ENCODE assay signal across 10 cellular contexts in the genomic region with DNA sequence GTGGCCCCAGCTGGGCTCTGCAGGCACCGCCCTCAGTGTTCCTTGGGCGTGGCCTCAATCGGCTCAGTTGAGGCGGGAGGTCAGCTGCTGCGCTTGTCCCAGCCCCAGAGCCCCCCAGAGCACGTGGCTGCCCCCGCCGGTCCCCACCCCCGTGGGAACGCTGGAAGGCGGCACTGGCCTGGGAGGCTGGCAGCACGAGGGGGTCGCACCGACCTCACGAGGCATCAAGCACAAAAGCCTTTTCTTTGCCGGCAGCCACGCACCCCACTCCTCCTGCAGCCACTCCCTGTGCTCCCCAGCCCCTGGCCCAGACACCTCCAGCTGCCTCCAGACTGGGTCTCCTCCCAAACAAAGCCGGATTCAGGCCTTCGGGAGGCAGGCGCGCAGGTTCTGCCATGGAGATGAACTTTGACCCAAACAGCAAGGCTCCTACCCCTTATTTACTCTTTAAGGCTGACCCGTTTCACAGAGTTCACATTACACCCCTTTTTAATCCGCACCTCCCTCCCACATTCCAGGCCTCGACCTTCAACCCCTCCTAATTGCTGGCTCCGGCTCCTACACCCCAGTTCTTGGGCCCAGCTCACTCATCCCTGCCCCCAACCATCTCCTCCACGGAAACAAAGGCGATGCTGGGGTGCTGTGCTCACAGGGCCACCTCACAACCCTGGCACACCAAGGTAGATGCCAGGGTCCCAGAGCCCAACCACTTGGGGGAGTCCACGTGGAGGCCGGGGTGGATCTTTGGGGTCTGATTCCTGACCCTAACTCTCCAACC.
DNase-seq lines count a peak whose midpoint lies in the region; ATAC-seq, FAIRE-seq and TF ChIP-seq lines count a peak whose summit lies in the region.
"Had no signal": no experiment of that assay in that cellular context is flagged by ENCODE, and none has a peak within 500 bp of the region (broad histone marks: within the 10 kb centered on the region; RNA-seq: fewer than 3 reads in every experiment).

No MANE protein-coding gene starts in this region.

- peaks cover 66% of the 10 kb centered on the region for H3K4me1 Mint-ChIP-seq in neural progenitor cell

- H3K36me3 ChIP-seq in heart left ventricle (peaks cover 0 to 25% (median 0%) of the 10 kb centered on the region in 9 donors), neural progenitor cell (no peaks in the 10 kb centered on the region), vagina (no peaks in the 10 kb centered on the region)

- intact Hi-C loops in heart left ventricle (cut with DNase I), result loop anchor here in 1 of 10 donors (2.0 kb wide), 1 partner anchor 115 kb away; a partner anchor contains a TSS
- intact Hi-C loops in left cardiac atrium (cut with DNase I), result no loop called here
- intact Hi-C loops in vagina (cut with DNase I), result no loop called here

- peaks cover 29% of the 10 kb centered on the region for H3F3A ChIP-seq in neural progenitor cell (ENCODE audit: low read depth)

- H3K9me3 ChIP-seq in heart left ventricle (no peaks in the 10 kb centered on the region), neural progenitor cell (ENCODE audit: low read depth) (no peaks in the 10 kb centered on the region), vagina (no peaks in the 10 kb centered on the region)

- H3K4me1 ChIP-seq in heart left ventricle (peaks cover 14 to 91% (median 68%) of the 10 kb centered on the region in 12 donors), neural progenitor cell (peaks cover 41% of the 10 kb centered on the region), vagina (peaks cover 57% of the 10 kb centered on the region)

- no peak overlapping the region for H3K9ac ChIP-seq in neural progenitor cell

- no peak for TF ChIP-seq POLR2A in heart left ventricle (IDR thresholded peaks at IDR 0.05)
- no peak for TF ChIP-seq POLR2A in vagina (IDR thresholded peaks at IDR 0.05)
- no peak for TF ChIP-seq POLR2A in GM12891 (IDR thresholded peaks at IDR 0.05; ENCODE audit: low read depth, low read length)

- H3K27me3 ChIP-seq in heart left ventricle, result no peaks in the 10 kb centered on the region
- no peaks in the 10 kb centered on the region for H3K27me3 ChIP-seq in neural progenitor cell
- H3K27me3 ChIP-seq in vagina, result no peaks in the 10 kb centered on the region

- TF ChIP-seq CTCF in heart left ventricle (IDR thresholded peaks at IDR 0.05) (no peak), fibroblast of villous mesenchyme (IDR thresholded peaks at IDR 0.05; ENCODE audit: insufficient read depth, low read depth, low read length) (no peak), neural progenitor cell (IDR thresholded peaks at IDR 0.05) (no peak), vagina (IDR thresholded peaks at IDR 0.05) (no peak)

- peaks cover 15% of the 10 kb centered on the region for H3K36me3 Mint-ChIP-seq in neural progenitor cell

- H3K4me2 ChIP-seq in neural progenitor cell, result peak overlapping the region; percentile 30

- no peak for FAIRE-seq in GM12891 (lab: Jason Lieb, UNC)

- H3K27ac Mint-ChIP-seq in neural progenitor cell, result peak overlapping the region; percentile 93

- peak overlapping the region; percentile 68 for H3K4me3 Mint-ChIP-seq in neural progenitor cell

- peak overlapping the region in 11 of 12 donors; percentile 51 to 95 (median 82) for H3K27ac ChIP-seq in heart left ventricle
- H3K27ac ChIP-seq in neural progenitor cell, result peak overlapping the region; percentile 68
- H3K27ac ChIP-seq in vagina, result peak overlapping the region; percentile 90

- no peak overlapping the region for H2AFZ ChIP-seq in neural progenitor cell (replicated peaks)

- ATAC-seq in heart left ventricle, result no peak
- no peak for ATAC-seq in left cardiac atrium

- H3K4me3 ChIP-seq in heart left ventricle (peak overlapping the region in 8 of 12 donors; percentile 35 to 60 (median 46)), fibroblast of villous mesenchyme (ENCODE audit: low read depth, low read length) (peak overlapping the region; percentile 44), neural progenitor cell (no peak overlapping the region), vagina (peak overlapping the region; percentile 42 to 53)

- peak in 3 of 5 donors; percentile 8 to 64 (median 32) for DNase-seq in heart left ventricle
- no peak for DNase-seq in left cardiac atrium
- DNase-seq in fibroblast of villous mesenchyme (ENCODE audit: low read depth), result no peak
- DNase-seq in neural progenitor cell (ENCODE audit: low spot score), result peak; percentile 73
- no peak for DNase-seq in vagina (ENCODE audit: extremely low spot score in 2 of 2)
- DNase-seq in GM12891 (ENCODE audit: insufficient read length, low spot score), result no peak
- DNase-seq in AG20443 (ENCODE audit: low spot score), result no peak
- no peak for DNase-seq in occipital lobe (lab: John Stamatoyannopoulos, UW)
- DNase-seq: activated effector memory CD4-positive, alpha-beta T cell treated with Interleukin-2 at 50 U/mL for 16 hours; stimulated activated CD4-positive, alpha-beta T cell treated with anti-CD3 and anti-CD28 coated beads, Interleukin-2, amount 100 ng/mL, for 24 hours had no signal

- WGBS in heart left ventricle, 4 donors, result 50 to 66% (median 60%) methylated on average over 18 to 29 of the region's 29 CpGs

- H3K9me3 Mint-ChIP-seq in neural progenitor cell, result no peaks in the 10 kb centered on the region

- H3K79me2 ChIP-seq in neural progenitor cell (ENCODE audit: low read depth), result peaks cover 63% of the 10 kb centered on the region

- peaks cover 85% of the 10 kb centered on the region for H4K20me1 ChIP-seq in neural progenitor cell (ENCODE audit: low read depth)

- peaks cover 9% of the 10 kb centered on the region for H3K27me3 Mint-ChIP-seq in neural progenitor cell (ENCODE audit: insufficient read depth, low read depth)

TF ChIP-seq in GM12891, 5 proteins besides CTCF, POLR2A, EP300 and RAD21:
- TF ChIP-seq POLR2AphosphoS5 (IDR thresholded peaks at IDR 0.05; ENCODE audit: low read depth, low read length), result no peak
- TF ChIP-seq PAX5 (IDR thresholded peaks at IDR 0.05; ENCODE audit: insufficient read depth, low read length, severe bottlenecking), result no peak
- no peak for TF ChIP-seq TAF1 (IDR thresholded peaks at IDR 0.05; ENCODE audit: low read depth, low read length)
- TF ChIP-seq SPI1 (IDR thresholded peaks at IDR 0.05; ENCODE audit: low read depth, low read length), result no peak
- TF ChIP-seq POU2F2 (IDR thresholded peaks at IDR 0.05; ENCODE audit: low read depth, low read length), result no peak

Comparison
In these comparisons a context has a peak if more than half of its experiments do, and no peak if none do; other contexts are left out.
1. DNase-seq: peak in heart left ventricle (3 of 5) and neural progenitor cell (single experiment); none in left cardiac atrium (single experiment), fibroblast of villous mesenchyme (single experiment), vagina (0 of 2), GM12891 (single experiment), AG20443 (single experiment) and occipital lobe (single experiment).
2. Peak in every context shown above with its lines, with median percentiles within 50 percentile points of each other: H3K27ac ChIP-seq.